26 cellular contexts compared by ENCODE assay signal in the genomic region with DNA sequence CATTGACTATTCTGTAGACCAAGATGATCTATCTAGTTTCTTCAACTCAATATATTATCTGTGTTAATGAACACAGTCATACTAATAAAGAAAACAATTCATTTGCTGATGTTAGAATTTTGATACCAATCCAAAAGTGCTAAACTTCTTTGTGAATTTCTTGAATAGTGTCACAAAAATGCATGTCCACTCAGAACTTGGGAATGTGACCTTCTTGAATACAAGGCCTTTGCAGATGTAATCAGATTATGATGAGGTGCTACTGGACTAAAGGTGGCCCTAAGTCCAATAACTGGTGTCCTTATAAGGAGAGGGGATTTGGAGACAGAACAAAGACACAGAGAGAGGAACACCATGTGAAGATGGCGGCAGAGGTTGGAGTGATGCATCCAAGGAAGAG.
"Had no signal": no experiment of that assay in that cellular context is flagged by ENCODE, and none has a peak within 500 bp of the region (broad histone marks: within the 10 kb centered on the region; RNA-seq: fewer than 3 reads in every experiment).

No MANE protein-coding gene starts in this region.

- H3K27me3 ChIP-seq: left lung, neural progenitor cell, neutrophil, right atrium auricular region, right lobe of liver, stomach, testis, thyroid gland, transverse colon, upper lobe of left lung, vagina had no signal

- H3K27me3 Mint-ChIP-seq: naive thymus-derived CD8-positive, alpha-beta T cell; stimulated activated naive B cell treated with anti-CD40 and anti-IgM and Interleukin-4, amounts not matched to agents 10 μg/mL and 1 μg/mL and 100 μg/mL, for 72 hours had no signal

- H2AFZ ChIP-seq: neural progenitor cell, parathyroid adenoma had no signal

- ATAC-seq: left colon; left lung; lower lobe of right lung; naive thymus-derived CD8-positive, alpha-beta T cell; right lobe of liver; stimulated activated naive B cell treated with anti-CD40 and anti-IgM and Interleukin-4, amounts not matched to agents 10 μg/mL and 1 μg/mL and 100 μg/mL, for 72 hours; stimulated activated naive CD8-positive, alpha-beta T cell treated with anti-CD3 and anti-CD28 coated beads, Interleukin-15, Interleukin-2, amounts not matched to agents 100 U/mL and 50 U/mL, for 24 hours had no signal

- H3K27ac Mint-ChIP-seq: naive thymus-derived CD8-positive, alpha-beta T cell; nephron; neural progenitor cell; stimulated activated naive B cell treated with anti-CD40 and anti-IgM and Interleukin-4, amounts not matched to agents 10 μg/mL and 1 μg/mL and 100 μg/mL, for 72 hours had no signal

- H3K4me3 ChIP-seq: left lung, lower lobe of right lung, neural progenitor cell, right atrium auricular region, right lobe of liver, smooth muscle cell, stomach, testis, thyroid gland, transverse colon, upper lobe of left lung, vagina had no signal

- H3K79me2 ChIP-seq: parathyroid adenoma had no signal

- H3K4me1 Mint-ChIP-seq: naive thymus-derived CD8-positive, alpha-beta T cell; nephron; stimulated activated naive B cell treated with anti-CD40 and anti-IgM and Interleukin-4, amounts not matched to agents 10 μg/mL and 1 μg/mL and 100 μg/mL, for 72 hours had no signal

- H3K36me3 Mint-ChIP-seq: naive thymus-derived CD8-positive, alpha-beta T cell; neural progenitor cell; stimulated activated naive B cell treated with anti-CD40 and anti-IgM and Interleukin-4, amounts not matched to agents 10 μg/mL and 1 μg/mL and 100 μg/mL, for 72 hours had no signal

- H3K36me3 ChIP-seq: left lung, lower lobe of right lung, neural progenitor cell, neutrophil, right atrium auricular region, right lobe of liver, stomach, thyroid gland, transverse colon, upper lobe of left lung, vagina had no signal

- H3K4me3 Mint-ChIP-seq: naive thymus-derived CD8-positive, alpha-beta T cell; nephron; neural progenitor cell; stimulated activated naive B cell treated with anti-CD40 and anti-IgM and Interleukin-4, amounts not matched to agents 10 μg/mL and 1 μg/mL and 100 μg/mL, for 72 hours had no signal

- H3K9me3 ChIP-seq: left lung, lower lobe of right lung, neutrophil, right atrium auricular region, right lobe of liver, stomach, testis, thyroid gland, transverse colon, upper lobe of left lung, vagina had no signal

- H3K9me3 Mint-ChIP-seq: nephron, neural progenitor cell had no signal

- H3K27ac ChIP-seq: left lung, lower lobe of right lung, neural progenitor cell, neutrophil, parathyroid adenoma, right atrium auricular region, right lobe of liver, stomach, testis, thyroid gland, transverse colon, upper lobe of left lung, vagina had no signal

- FAIRE-seq: keratinocyte had no signal

- H3K9ac ChIP-seq: neural progenitor cell, parathyroid adenoma had no signal

- H3K4me2 ChIP-seq: neural progenitor cell, smooth muscle cell had no signal

- H3K4me1 ChIP-seq: left lung, lower lobe of right lung, parathyroid adenoma, right atrium auricular region, right lobe of liver, stomach, testis, thyroid gland, transverse colon, upper lobe of left lung, vagina had no signal

- DNase-seq: kidney glomerular epithelial cell; left colon; left lung; lower lobe of right lung; mammary epithelial cell; mesenchymal stem cell; naive thymus-derived CD8-positive, alpha-beta T cell; occipital lobe; right lobe of liver; stimulated activated CD4-positive, alpha-beta T cell treated with anti-CD3 and anti-CD28 coated beads, Interleukin-1b, Interleukin-23, amount 100 ng/mL, for 48 hours; stimulated activated CD4-positive, alpha-beta T cell treated with anti-CD3 and anti-CD28 coated beads, Interleukin-2, amount 100 ng/mL, for 48 hours; stimulated activated naive B cell treated with anti-CD40 and anti-IgM and Interleukin-4, amounts not matched to agents 10 μg/mL and 1 μg/mL and 100 μg/mL, for 72 hours; stimulated activated naive CD8-positive, alpha-beta T cell treated with anti-CD3 and anti-CD28 coated beads, Interleukin-15, Interleukin-2, amounts not matched to agents 100 U/mL and 50 U/mL, for 24 hours; stomach; testis; thyroid gland; transverse colon; upper lobe of left lung had no signal
